ENCODE assay signal across 8 cellular contexts in the genomic region with DNA sequence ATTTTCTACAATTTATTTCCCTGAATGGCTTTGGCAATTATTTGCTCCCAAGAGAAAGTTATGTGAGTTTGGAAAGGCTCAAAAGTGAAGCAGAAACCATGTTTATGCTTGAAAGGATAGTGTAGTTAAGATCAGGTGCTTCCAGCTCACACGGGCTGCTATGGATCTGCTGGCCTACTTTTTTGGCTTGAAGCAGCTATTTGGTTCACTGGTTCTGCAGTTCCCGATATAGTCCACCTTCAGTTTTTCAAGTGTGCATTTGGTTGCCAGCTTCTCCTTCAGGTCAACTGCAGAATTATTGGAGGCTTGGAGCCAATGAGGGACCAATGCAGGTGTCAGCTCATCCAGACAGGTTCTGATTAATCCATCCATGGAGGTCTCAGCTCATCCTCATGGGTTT.
"Had no signal": no experiment of that assay in that cellular context is flagged by ENCODE, and none has a peak within 500 bp of the region (broad histone marks: within the 10 kb centered on the region; RNA-seq: fewer than 3 reads in every experiment).

No MANE protein-coding gene starts in this region.

- H3K4me1 Mint-ChIP-seq: IgD-negative memory B cell had no signal

- H3K27me3 Mint-ChIP-seq: IgD-negative memory B cell had no signal

- DNase-seq: IMR-90, KBM-7, KG1 had no signal

- ATAC-seq: HepG2, K562 had no signal

- H3K27ac ChIP-seq: HL-60 had no signal

- H3K4me3 ChIP-seq: K562 had no signal

- H3K4me3 Mint-ChIP-seq: IgD-negative memory B cell had no signal

- FAIRE-seq: HepG2, HTR-8/SVneo, K562 had no signal

- H3K36me3 Mint-ChIP-seq: IgD-negative memory B cell had no signal

- H3K27ac Mint-ChIP-seq: IgD-negative memory B cell had no signal
